In genomic region chr17:13104576-13104975, GRCh38 we compare ENCODE assay signal across 3 cellular contexts.
"Had no signal": no experiment of that assay in that cellular context is flagged by ENCODE, and none has a peak within 500 bp of the region (broad histone marks: within the 10 kb centered on the region; RNA-seq: fewer than 3 reads in every experiment).

No MANE protein-coding gene starts in this region.

- ATAC-seq: GM12878 had no signal

- DNase-seq: GDM1, GF-D8 had no signal

- H3K4me3 ChIP-seq: GM12878 had no signal
